In genomic region chr6:157772820-157773219, GRCh38 we compare ENCODE assay signal across 19 cellular contexts. TPM values are rescaled to one million over a fixed set of nuclear protein-coding genes. Genes with fewer than 3 reads are reported as not detected.
DNase-seq lines count a peak whose midpoint lies in the region; ATAC-seq, FAIRE-seq and TF ChIP-seq lines count a peak whose summit lies in the region.
"Had no signal": no experiment of that assay in that cellular context is flagged by ENCODE, and none has a peak within 500 bp of the region (broad histone marks: within the 10 kb centered on the region; RNA-seq: fewer than 3 reads in every experiment).

No MANE protein-coding gene starts in this region.

- peaks cover 10% of the 10 kb centered on the region for H3K36me3 Mint-ChIP-seq in memory B cell

- peaks cover 2 to 11% of the 10 kb centered on the region in 2 experiments; a peak in 4 of 5 replicates for H3K27me3 ChIP-seq in HepG2 (ENCODE audit: control insufficient read depth in 1 of 2, insufficient read depth in 2 of 2, low read length in 2 of 2)
- no peaks in the 10 kb centered on the region for H3K27me3 ChIP-seq in right lobe of liver
- H3K27me3 ChIP-seq in Panc1 (ENCODE audit: control insufficient read depth, insufficient read depth, low read length) = no peaks in the 10 kb centered on the region
- no peaks in the 10 kb centered on the region for H3K27me3 ChIP-seq in prostate gland (replicated peaks; ENCODE audit: insufficient read depth)

- 74% methylated on average over 10 of the region's 10 CpGs for WGBS in HepG2 (ENCODE audit: low lambda C conversion rate)
- 89% methylated on average over 10 of the region's 10 CpGs for WGBS in right lobe of liver (ENCODE audit: insufficient coverage, low coverage, low lambda C conversion rate, missing lambda C conversion rate)
- WGBS in prostate gland = 92% methylated on average over 10 of the region's 10 CpGs

- ATAC-seq in HepG2 (no peak), right lobe of liver (no peak), Panc1 (no peak), memory B cell (ENCODE audit: low read depth) (no peak), GM18511 (IDR thresholded peaks at IDR 0.05; ENCODE audit: unreplicated experiment) (no peak)
- ATAC-seq: HCT116 had no signal

- no peaks in the 10 kb centered on the region for H3K9me3 Mint-ChIP-seq in memory B cell

- no peak overlapping the region for H2AFZ ChIP-seq in HepG2 (ENCODE audit: low read length)
- H2AFZ ChIP-seq: GM23248 had no signal

- intact Hi-C loops in HepG2 (cut with micrococcal nuclease; ENCODE audit: unreplicated experiment) = no loop called here
- intact Hi-C loops in right lobe of liver (cut with DNase I) = no loop called here
- intact Hi-C loops in Panc1 (cut with micrococcal nuclease; ENCODE audit: unreplicated experiment) = no loop called here
- intact Hi-C loops in prostate gland (cut with DNase I) = no loop called here

- BruUV-seq in HepG2 (replicated peaks; lab: Mats Ljungman, UMichigan) (no TSS peak), Panc1 (replicated peaks; lab: Mats Ljungman, UMichigan) (no TSS peak)

- peak overlapping the region; percentile 78 for H3K27ac Mint-ChIP-seq in memory B cell

- POLR2A ChIA-PET in HepG2 (lab: Yijun Ruan, JAX) (interaction anchor here (0.8 kb wide), 1 partner anchor 10 kb away, joined by 3 read pairs; no protein-coding TSS in a partner anchor), Panc1 (lab: Charles Lee) (no interaction called here)

- H3K4me3 ChIP-seq in HepG2 (replicated peaks in 1 of 3; ENCODE audit: insufficient read depth in 1 of 3, low read depth in 2 of 3, low read length in 3 of 3) (peak overlapping the region in 1 of 3 experiments; percentile 32; a peak in 1 of 6 replicates), right lobe of liver (no peak overlapping the region), Panc1 (ENCODE audit: low read depth in 2 of 2, low read length in 2 of 2) (no peak overlapping the region), prostate gland (no peak overlapping the region)
- H3K4me3 ChIP-seq: GM23248, SK-N-MC had no signal

- H3K4me1 ChIP-seq in HepG2 (ENCODE audit: insufficient read depth, low read length) = peaks cover 23% of the 10 kb centered on the region
- no peaks in the 10 kb centered on the region for H3K4me1 ChIP-seq in right lobe of liver
- peaks cover 34% of the 10 kb centered on the region for H3K4me1 ChIP-seq in Panc1 (ENCODE audit: control insufficient read depth, insufficient read depth, low read length)
- no peaks in the 10 kb centered on the region for H3K4me1 ChIP-seq in prostate gland (replicated peaks)

- H3K4me1 Mint-ChIP-seq in memory B cell = peaks cover 33% of the 10 kb centered on the region

- no peak overlapping the region for H3K4me3 Mint-ChIP-seq in memory B cell

- peak overlapping the region; percentile 58; the same call in 1 of the 2 replicates for H3K4me2 ChIP-seq in HepG2 (ENCODE audit: low read depth, low read length)

- CTCF ChIA-PET in HepG2 (lab: Yijun Ruan, JAX; ENCODE audit: low intra/inter-chr PET ratio, low total read pairs) = no interaction called here
- CTCF ChIA-PET in Panc1 (lab: Charles Lee) = no interaction called here

- H3K27ac ChIP-seq in HepG2 (ENCODE audit: extremely low read length, insufficient read depth, low read length) (no peak overlapping the region), right lobe of liver (no peak overlapping the region), Panc1 (ENCODE audit: low read length) (peak overlapping the region; percentile 44), prostate gland (no peak overlapping the region)
- H3K27ac ChIP-seq: GM23248, SK-N-MC had no signal

- H4K20me1 ChIP-seq in HepG2 (ENCODE audit: insufficient read depth, low read length) = no peaks in the 10 kb centered on the region

- H3K36me3 ChIP-seq in HepG2 (replicated peaks in 1 of 2; ENCODE audit: control insufficient read depth in 1 of 2, insufficient read depth in 2 of 2, low read length in 2 of 2) = no peaks in the 10 kb centered on the region
- no peaks in the 10 kb centered on the region for H3K36me3 ChIP-seq in right lobe of liver
- H3K36me3 ChIP-seq in Panc1 (ENCODE audit: control insufficient read depth, insufficient read depth, low read length) = no peaks in the 10 kb centered on the region
- H3K36me3 ChIP-seq in prostate gland = no peaks in the 10 kb centered on the region

- TF ChIP-seq RAD21 in HepG2 (CRISPR knock-in tag; IDR thresholded peaks at IDR 0.05) = no peak

- in situ Hi-C loops in HepG2 (cut with HindIII; ENCODE audit: extremely low pct_ligation_motif_present, low pct_unique_long_range_greater_than_20kb) (no loop called here), Panc1 (cut with HindIII; ENCODE audit: low pct_unique_long_range_greater_than_20kb, low sequenced_read_pairs) (loop anchor here (25.0 kb wide), 1 partner anchor 89 kb away; no protein-coding TSS in a partner anchor)

- no peak for TF ChIP-seq EP300 in HepG2 (IDR thresholded peaks at IDR 0.05; ENCODE audit: low read depth in 2 of 2, low read length in 2 of 2)
- no peak for TF ChIP-seq EP300 in HepG2 (CRISPR knock-in tag; IDR thresholded peaks at IDR 0.05; ENCODE audit: borderline replicate concordance)

- FAIRE-seq in HepG2 (lab: Jason Lieb, UNC) = no peak
- FAIRE-seq: GM19239 had no signal

- H3K9ac ChIP-seq in HepG2 (ENCODE audit: insufficient read depth, low read depth, low read length) = no peak overlapping the region
- H3K9ac ChIP-seq: GM23248 had no signal

- TF ChIP-seq POLR2A in HepG2 (IDR thresholded peaks at IDR 0.05; ENCODE audit: insufficient read depth in 1 of 2, low read depth in 2 of 2, low read length in 2 of 2) (no peak), right lobe of liver (IDR thresholded peaks at IDR 0.05) (no peak), prostate gland (IDR thresholded peaks at IDR 0.05) (no peak)

- peaks cover 5% of the 10 kb centered on the region for H3K27me3 Mint-ChIP-seq in memory B cell

- no peak for TF ChIP-seq CTCF in HepG2 (CRISPR knock-in tag; IDR thresholded peaks at IDR 0.05)
- no peak for TF ChIP-seq CTCF in right lobe of liver (IDR thresholded peaks at IDR 0.05)
- no peak for TF ChIP-seq CTCF in Panc1 (IDR thresholded peaks at IDR 0.05)
- no peak for TF ChIP-seq CTCF in prostate gland (IDR thresholded peaks at IDR 0.05)

- H3K9me3 ChIP-seq in HepG2 (ENCODE audit: low read length) (no peaks in the 10 kb centered on the region), right lobe of liver (no peaks in the 10 kb centered on the region), Panc1 (ENCODE audit: control insufficient read depth, insufficient read depth, low read depth, low read length) (no peaks in the 10 kb centered on the region), prostate gland (no peaks in the 10 kb centered on the region)

- DNase-seq in HepG2 (ENCODE audit: low spot score) = no peak
- no peak for DNase-seq in right lobe of liver
- no peak for DNase-seq in Panc1 (ENCODE audit: low read depth, low spot score)
- DNase-seq in memory B cell (ENCODE audit: low spot score in 2 of 2) = no peak
- no peak for DNase-seq in prostate gland (ENCODE audit: low spot score)
- DNase-seq in stimulated activated CD4-positive, alpha-beta T cell treated with anti-CD3 and anti-CD28 coated beads, Interleukin-4, amount 100 ng/mL, for 24 hours = no peak
- DNase-seq: C1 segment of cervical spinal cord, DMS79 treated with DMSO at 0.1 percent for 48 hours, NCI-H1417, NCI-H187, NCI-H226, NCI-H524, NCI-H82, SHP77 had no signal

- no peaks in the 10 kb centered on the region for H3K79me2 ChIP-seq in HepG2 (ENCODE audit: insufficient read depth, low read length)

TF ChIP-seq in HepG2, 621 proteins besides CTCF, POLR2A, EP300 and RAD21 (continues in another document):
- TF ChIP-seq SIN3A (IDR thresholded peaks at IDR 0.05; ENCODE audit: borderline replicate concordance, low read depth, low read length) (no peak), TAF1 (CRISPR knock-in tag; IDR thresholded peaks at IDR 0.05) (no peak), IRF2 (CRISPR knock-in tag; IDR thresholded peaks at IDR 0.05) (no peak), ZNF274 (CRISPR knock-in tag; IDR thresholded peaks at IDR 0.05) (0 out of 2 replicates have a peak, but pooled peaks have one; percentile 2)

RNA-seq across cellular contexts. Expression of gene SNX9, which starts 50.2 kb away (rescaled TPM):
- total RNA-seq in HepG2 (2016; rRNA removed; fragmentation: Illumina TruSeq; extraction: Trizol) (21.9 and 27.7 TPM in 2 replicates), right lobe of liver (10 to 100 TPM; 24.6 to 38.0 (median 29.3) TPM), Panc1 (2021; ENCODE audit: unreplicated experiment) (46.0 TPM), prostate gland (10 to 100 TPM; 39.2 to 40.6 TPM)
- total RNA-seq in HepG2 (2016; cell fraction: cytosol; rRNA removed; fragmentation: Illumina TruSeq; extraction: Trizol; ENCODE audit: low read depth) = 3.3 and 3.5 TPM in 2 replicates
- 20.6 and 26.2 TPM in 2 replicates for total RNA-seq in HepG2 (2016; cell fraction: insoluble cytoplasmic fraction; rRNA removed; fragmentation: Illumina TruSeq; extraction: Trizol)
- total RNA-seq in HepG2 (2016; cell fraction: membrane; rRNA removed; fragmentation: Illumina TruSeq; extraction: Trizol) = 11.1 and 12.4 TPM in 2 replicates
- 15.6 and 15.7 TPM in 2 replicates for total RNA-seq in HepG2 (2016; cell fraction: nucleus; rRNA removed; fragmentation: Illumina TruSeq; extraction: Trizol)
- 35.2 and 36.0 TPM in 2 replicates for polyA plus RNA-seq in HepG2 (2011; rRNA removed)
- polyA plus RNA-seq in HepG2 (2011; cell fraction: cytosol; rRNA removed) = 25.8 and 32.1 TPM in 2 replicates
- polyA plus RNA-seq in HepG2 (2011; cell fraction: nucleus; rRNA removed) = 24.9 and 25.2 TPM in 2 replicates
- 29.4 and 32.2 TPM in 2 replicates for polyA plus RNA-seq in HepG2 (2012)
- polyA plus RNA-seq in HepG2 (2016; cell fraction: cytosol; fragmentation: Illumina TruSeq; extraction: Trizol; ENCODE audit: low read depth) = 2.4 and 2.5 TPM in 2 replicates
- 27.0 and 29.7 TPM in 2 replicates for polyA plus RNA-seq in HepG2 (2016; cell fraction: insoluble cytoplasmic fraction; fragmentation: Illumina TruSeq; extraction: Trizol; ENCODE audit: low read depth)
- 6.8 and 7.3 TPM in 2 replicates for polyA plus RNA-seq in HepG2 (2016; cell fraction: membrane; fragmentation: Illumina TruSeq; extraction: Trizol; ENCODE audit: low read depth)
- polyA plus RNA-seq in HepG2 (2016; cell fraction: nucleus; fragmentation: Illumina TruSeq; extraction: Trizol; ENCODE audit: insufficient read depth, low read depth) = 20.8 and 21.2 TPM in 2 replicates
- 17.0 and 19.8 TPM in 2 replicates for polyA minus RNA-seq in HepG2 (2011; rRNA and poly(A)+ RNA removed; ENCODE audit: low replicate concordance)
- 22.7 and 25.5 TPM in 2 replicates for polyA minus RNA-seq in HepG2 (2011; cell fraction: cytosol; rRNA and poly(A)+ RNA removed)
- polyA minus RNA-seq in HepG2 (2011; cell fraction: nucleus; rRNA and poly(A)+ RNA removed) = 26.1 and 28.5 TPM in 2 replicates
- polyA plus RNA-seq in Panc1 (2012; ENCODE audit: insufficient read length) = 37.4 TPM
